ENCODE assay signal across 12 cellular contexts in the genomic region with DNA sequence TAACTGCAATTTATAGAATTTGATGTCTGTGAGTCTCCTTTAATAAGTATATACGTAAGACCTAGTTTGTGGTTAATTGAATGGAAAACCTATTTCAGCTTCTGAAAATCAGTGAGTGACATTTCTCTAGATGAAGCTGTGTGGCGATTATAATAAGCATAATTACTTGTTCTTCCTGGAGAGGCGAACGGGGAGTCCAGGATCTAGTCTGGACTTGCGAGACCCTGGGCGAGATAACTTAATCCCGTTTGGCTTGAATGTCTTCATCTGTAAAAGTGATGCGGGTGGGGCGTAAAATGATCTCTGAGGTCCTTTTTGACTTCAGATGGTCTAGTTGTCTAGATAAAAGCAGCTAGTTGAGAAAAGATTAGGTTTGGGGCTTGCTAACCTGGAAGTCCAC. TPM values are rescaled to one million over a fixed set of nuclear protein-coding genes. Genes with fewer than 3 reads are reported as not detected.
DNase-seq lines count a peak whose midpoint lies in the region; ATAC-seq and TF ChIP-seq lines count a peak whose summit lies in the region.
"Had no signal": no experiment of that assay in that cellular context is flagged by ENCODE, and none has a peak within 500 bp of the region (broad histone marks: within the 10 kb centered on the region; RNA-seq: fewer than 3 reads in every experiment).

No MANE protein-coding gene starts in this region.

- in situ Hi-C loops in ACHN (cut with HindIII; ENCODE audit: low pct_ligation_motif_present, low pct_unique_long_range_greater_than_20kb, low sequenced_read_pairs) = no loop called here

- peaks cover 51% of the 10 kb centered on the region for H3K27me3 Mint-ChIP-seq in progenitor cell of endocrine pancreas

- peak; percentile 2 for ATAC-seq in foreskin keratinocyte
- no peak for ATAC-seq in HG03469 (IDR thresholded peaks at IDR 0.05; ENCODE audit: unreplicated experiment)
- no peak for ATAC-seq in left colon

- no peaks in the 10 kb centered on the region for H3K36me3 Mint-ChIP-seq in progenitor cell of endocrine pancreas (ENCODE audit: insufficient read depth)

- no peaks in the 10 kb centered on the region for H3K36me3 ChIP-seq in WERI-Rb-1
- H3K36me3 ChIP-seq: adrenal gland had no signal

- DNase-seq in WERI-Rb-1 (peak; percentile 11), foreskin keratinocyte (peak; percentile 26 to 47), progenitor cell of endocrine pancreas (ENCODE audit: low spot score, unreplicated experiment) (no peak), COLO668 (lab: John Stamatoyannopoulos, UW; ENCODE audit: unreplicated experiment) (no peak), left colon (no peak), ACHN (no peak)
- DNase-seq: Karpas-422, midbrain had no signal

- H3K4me3 ChIP-seq in GM08714 (ENCODE audit: low read length) (peak overlapping the region; percentile 65), WERI-Rb-1 (ENCODE audit: low read depth, low read length) (no peak overlapping the region)

- no peaks in the 10 kb centered on the region for H3K9me3 Mint-ChIP-seq in progenitor cell of endocrine pancreas (ENCODE audit: low read depth)

- peak overlapping the region; percentile 82 for H3K4me3 Mint-ChIP-seq in progenitor cell of endocrine pancreas (ENCODE audit: low read depth)

- H3K27ac ChIP-seq in WERI-Rb-1 = no peak overlapping the region
- H3K27ac ChIP-seq in foreskin keratinocyte = peak overlapping the region; percentile 92
- H3K27ac ChIP-seq: adrenal gland had no signal

- no peaks in the 10 kb centered on the region for H3K9me3 ChIP-seq in WERI-Rb-1 (ENCODE audit: severe bottlenecking)
- H3K9me3 ChIP-seq: adrenal gland had no signal

- peaks cover 6% of the 10 kb centered on the region for H3K4me1 Mint-ChIP-seq in progenitor cell of endocrine pancreas (ENCODE audit: low read depth)

- no peak for TF ChIP-seq CTCF in WERI-Rb-1 (IDR thresholded peaks at IDR 0.05; ENCODE audit: low read depth, low read length)
- TF ChIP-seq CTCF in foreskin keratinocyte (conservative IDR thresholded peaks at IDR 0.05) = no peak
- no peak for TF ChIP-seq CTCF in progenitor cell of endocrine pancreas (IDR thresholded peaks at IDR 0.05; ENCODE audit: unreplicated experiment)

- intact Hi-C loops in left colon (cut with DNase I, micrococcal nuclease) = no loop called here

- H3K27me3 ChIP-seq in WERI-Rb-1 (ENCODE audit: insufficient read depth, low read depth, severe bottlenecking) = no peaks in the 10 kb centered on the region
- no peaks in the 10 kb centered on the region for H3K27me3 ChIP-seq in foreskin keratinocyte
- H3K27me3 ChIP-seq: adrenal gland had no signal

- peaks cover 7% of the 10 kb centered on the region for H3K4me1 ChIP-seq in foreskin keratinocyte

- no peak overlapping the region for H3K27ac Mint-ChIP-seq in progenitor cell of endocrine pancreas

RNA-seq across cellular contexts. Expression of gene PRRG4, which starts 1.1 kb away (rescaled TPM):
- total RNA-seq in foreskin keratinocyte = 4.8 and 7.9 TPM in 2 replicates
- polyA plus RNA-seq in foreskin keratinocyte = 2.3 and 4.1 TPM in 2 replicates
- total RNA-seq in progenitor cell of endocrine pancreas = 0.67 and 0.75 TPM in 2 replicates
- total RNA-seq in left colon = 10 to 100 TPM; 15.8 to 19.0 TPM

RNA-seq across cellular contexts. Expression of gene CCDC73, which starts 36.3 kb away (rescaled TPM):
- total RNA-seq in foreskin keratinocyte (not detected in 2 replicates), progenitor cell of endocrine pancreas (not detected in 2 replicates), left colon (not detected)
- polyA plus RNA-seq in foreskin keratinocyte = not detected in 2 replicates
- total RNA-seq: G401 had no signal

Comparison
In these comparisons a context has a peak if more than half of its experiments do, and no peak if none do; other contexts are left out.
1. DNase-seq: peak in WERI-Rb-1 (single experiment) and foreskin keratinocyte (2 of 2); none in progenitor cell of endocrine pancreas (single experiment), COLO668 (single experiment), left colon (0 of 2) and ACHN (single experiment).